22 cellular contexts compared by ENCODE assay signal in the genomic region with DNA sequence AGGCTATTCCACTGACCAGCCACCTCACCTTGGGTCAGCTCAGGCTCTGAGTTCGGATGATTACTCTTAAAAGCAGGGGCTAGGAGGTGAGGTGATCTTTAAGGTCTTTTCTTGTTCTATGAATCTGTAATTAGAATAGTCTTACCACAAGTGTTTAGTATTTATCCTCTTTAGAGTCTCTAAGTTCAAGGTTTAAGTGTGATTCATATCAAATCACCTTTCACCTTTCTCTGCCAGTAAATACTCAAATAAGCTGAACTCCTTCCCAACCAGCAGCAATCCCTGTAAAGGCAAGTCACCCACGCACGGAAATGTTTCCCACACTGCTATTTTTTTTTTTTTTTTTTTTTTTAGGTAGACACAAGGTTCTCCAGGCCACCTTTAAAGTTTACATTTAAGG.
"Had no signal": no experiment of that assay in that cellular context is flagged by ENCODE, and none has a peak within 500 bp of the region (broad histone marks: within the 10 kb centered on the region; RNA-seq: fewer than 3 reads in every experiment).

No MANE protein-coding gene starts in this region.

- H3K27ac Mint-ChIP-seq: immature natural killer cell; mesothelial cell of epicardium; naive thymus-derived CD4-positive, alpha-beta T cell; natural killer cell treated with Interleukin-12 subunit alpha and Interleukin-12 subunit beta and Interleukin-15 and Interleukin-18, amount 100 ng/mL, for 72 hours; progenitor cell of endocrine pancreas; stimulated activated naive CD8-positive, alpha-beta T cell treated with anti-CD3 and anti-CD28 coated beads, Interleukin-15, Interleukin-2, amounts not matched to agents 100 ng/mL and 50 ng/mL, for 24 hours had no signal

- ATAC-seq: naive thymus-derived CD4-positive, alpha-beta T cell; natural killer cell treated with Interleukin-12 subunit alpha and Interleukin-12 subunit beta and Interleukin-15 and Interleukin-18, amount 100 ng/mL, for 72 hours; right cardiac atrium; sciatic nerve; upper lobe of right lung had no signal

- H3K27me3 Mint-ChIP-seq: naive thymus-derived CD4-positive, alpha-beta T cell; natural killer cell treated with Interleukin-12 subunit alpha and Interleukin-12 subunit beta and Interleukin-15 and Interleukin-18, amount 100 ng/mL, for 72 hours; progenitor cell of endocrine pancreas; stimulated activated naive CD8-positive, alpha-beta T cell treated with anti-CD3 and anti-CD28 coated beads, Interleukin-15, Interleukin-2, amounts not matched to agents 100 ng/mL and 50 ng/mL, for 24 hours had no signal

- H3K9me3 Mint-ChIP-seq: immature natural killer cell; mesothelial cell of epicardium; naive thymus-derived CD4-positive, alpha-beta T cell; natural killer cell treated with Interleukin-12 subunit alpha and Interleukin-12 subunit beta and Interleukin-15 and Interleukin-18, amount 100 ng/mL, for 72 hours; stimulated activated naive CD8-positive, alpha-beta T cell treated with anti-CD3 and anti-CD28 coated beads, Interleukin-15, Interleukin-2, amounts not matched to agents 100 ng/mL and 50 ng/mL, for 24 hours had no signal

- H3K4me3 Mint-ChIP-seq: immature natural killer cell; mesothelial cell of epicardium; naive thymus-derived CD4-positive, alpha-beta T cell; natural killer cell treated with Interleukin-12 subunit alpha and Interleukin-12 subunit beta and Interleukin-15 and Interleukin-18, amount 100 ng/mL, for 72 hours; stimulated activated naive CD8-positive, alpha-beta T cell treated with anti-CD3 and anti-CD28 coated beads, Interleukin-15, Interleukin-2, amounts not matched to agents 100 ng/mL and 50 ng/mL, for 24 hours had no signal

- H3K4me1 Mint-ChIP-seq: immature natural killer cell, mesothelial cell of epicardium had no signal

- DNase-seq: hypothalamus; immature natural killer cell; kidney; left ventricle myocardium inferior; mesendoderm; naive thymus-derived CD4-positive, alpha-beta T cell; ovary; retina; right cardiac atrium; stimulated activated CD4-positive, alpha-beta T cell treated with anti-CD3 and anti-CD28 coated beads, Interleukin-12 subunit alpha, Interleukin-12 subunit beta, amount 100 ng/mL, for 4 hours; stimulated activated CD4-positive, alpha-beta T cell treated with anti-CD3 and anti-CD28 coated beads, Interleukin-15, amount 100 ng/mL, for 24 hours; stimulated activated CD4-positive, alpha-beta T cell treated with anti-CD3 and anti-CD28 coated beads, Interleukin-2, amount 100 ng/mL, for 24 hours; stimulated activated CD4-positive, alpha-beta T cell treated with anti-CD3 and anti-CD28 coated beads, Interleukin-4, amount 100 ng/mL, for 1 hour; stimulated activated naive CD4-positive, alpha-beta T cell; tibial artery; trophoblast cell; upper lobe of right lung had no signal
